Comparison of ENCODE assay signal across 28 cellular contexts in genomic region chr3:43451670-43452254, GRCh38.
"Had no signal": no experiment of that assay in that cellular context is flagged by ENCODE, and none has a peak within 500 bp of the region (broad histone marks: within the 10 kb centered on the region; RNA-seq: fewer than 3 reads in every experiment).

No MANE protein-coding gene starts in this region.

- H3K4me3 Mint-ChIP-seq: stimulated activated effector memory CD8-positive, alpha-beta T cell treated with anti-CD3 and anti-CD28 coated beads, Interleukin-12 subunit alpha, Interleukin-12 subunit beta, amount 100 ng/mL, for 72 hours; stimulated activated memory B cell treated with anti-CD40 and anti-IgM and Interleukin-4, amounts not matched to agents 10 μg/mL and 1 μg/mL and 100 μg/mL, for 72 hours; stimulated activated naive B cell treated with anti-CD40 and anti-IgM and Interleukin-4, amounts not matched to agents 10 μg/mL and 1 μg/mL and 100 μg/mL, for 72 hours; stimulated activated naive CD8-positive, alpha-beta T cell treated with anti-CD3 and anti-CD28 coated beads, Interleukin-15, amount 100 ng/mL, for 72 hours; stimulated activated naive CD8-positive, alpha-beta T cell treated with anti-CD3 and anti-CD28 coated beads, Interleukin-15, Interleukin-2, amounts not matched to agents 100 ng/mL and 50 ng/mL, for 24 hours; type B pancreatic cell had no signal

- H3K9me3 ChIP-seq: stomach, suprapubic skin, testis, thoracic aorta, thyroid gland, tibial artery, tibial nerve, transverse colon, upper lobe of left lung, upper lobe of right lung, uterus, vagina had no signal

- DNase-seq: stimulated activated CD4-positive, alpha-beta T cell treated with anti-CD3 and anti-CD28 coated beads, Interleukin-2, amount 100 ng/mL, for 48 hours; stimulated activated CD4-positive, alpha-beta T cell treated with anti-CD3 and anti-CD28 coated beads, Interleukin-4, amount 100 ng/mL, for 1 hour; stimulated activated CD4-positive, alpha-beta T cell treated with anti-CD3 and anti-CD28 coated beads, Interleukin-4, amount 100 ng/mL, for 24 hours; stimulated activated CD4-positive, alpha-beta T cell treated with anti-CD3 and anti-CD28 coated beads, Interleukin-4, amount 100 ng/mL, for 4 hours; stimulated activated CD8-positive, alpha-beta memory T cell treated with anti-CD3 and anti-CD28 coated beads, Interleukin-4, amount 100 ng/mL, for 48 hours; stimulated activated naive B cell treated with anti-CD40 and anti-IgM and Interleukin-4, amounts not matched to agents 10 μg/mL and 1 μg/mL and 100 μg/mL, for 72 hours; stimulated activated naive CD4-positive, alpha-beta T cell; stimulated activated naive CD4-positive, alpha-beta T cell treated with Interleukin-2 at 50 U/mL for 16 hours; stimulated activated naive CD8-positive, alpha-beta T cell treated with anti-CD3 and anti-CD28 coated beads, Interleukin-15, amount 100 ng/mL, for 72 hours; stimulated activated naive CD8-positive, alpha-beta T cell treated with anti-CD3 and anti-CD28 coated beads, Interleukin-15, Interleukin-2, amounts not matched to agents 100 U/mL and 50 U/mL, for 24 hours; stomach; substantia nigra; testis; thyroid gland; tibial artery; transverse colon; upper lobe of left lung; upper lobe of right lung; uterus had no signal

- H3K4me1 Mint-ChIP-seq: stimulated activated memory B cell treated with anti-CD40 and anti-IgM and Interleukin-4, amounts not matched to agents 10 μg/mL and 1 μg/mL and 100 μg/mL, for 72 hours had no signal

- H3K4me3 ChIP-seq: stomach, suprapubic skin, testis, thoracic aorta, thyroid gland, tibial artery, tibial nerve, transverse colon, upper lobe of left lung, upper lobe of right lung, uterus, vagina had no signal

- H3K9me3 Mint-ChIP-seq: stimulated activated effector memory CD8-positive, alpha-beta T cell treated with anti-CD3 and anti-CD28 coated beads, Interleukin-12 subunit alpha, Interleukin-12 subunit beta, amount 100 ng/mL, for 72 hours; stimulated activated memory B cell treated with anti-CD40 and anti-IgM and Interleukin-4, amounts not matched to agents 10 μg/mL and 1 μg/mL and 100 μg/mL, for 72 hours; stimulated activated naive CD8-positive, alpha-beta T cell treated with anti-CD3 and anti-CD28 coated beads, Interleukin-15, Interleukin-2, amounts not matched to agents 100 ng/mL and 50 ng/mL, for 24 hours; type B pancreatic cell had no signal

- FAIRE-seq: urothelium cell line had no signal

- ATAC-seq: stimulated activated effector memory CD8-positive, alpha-beta T cell treated with anti-CD3 and anti-CD28 coated beads, Interleukin-12 subunit alpha, Interleukin-12 subunit beta, amount 100 ng/mL, for 72 hours; stimulated activated memory B cell treated with anti-CD40 and anti-IgM and Interleukin-4, amounts not matched to agents 10 μg/mL and 1 μg/mL and 100 μg/mL, for 72 hours; stimulated activated naive B cell treated with anti-CD40 and anti-IgM and Interleukin-4, amounts not matched to agents 10 μg/mL and 1 μg/mL and 100 μg/mL, for 72 hours; stimulated activated naive CD8-positive, alpha-beta T cell treated with anti-CD3 and anti-CD28 coated beads, Interleukin-15, amount 100 ng/mL, for 72 hours; stimulated activated naive CD8-positive, alpha-beta T cell treated with anti-CD3 and anti-CD28 coated beads, Interleukin-15, Interleukin-2, amounts not matched to agents 100 U/mL and 50 U/mL, for 24 hours; upper lobe of right lung had no signal

- H3K27me3 Mint-ChIP-seq: stimulated activated memory B cell treated with anti-CD40 and anti-IgM and Interleukin-4, amounts not matched to agents 10 μg/mL and 1 μg/mL and 100 μg/mL, for 72 hours; stimulated activated naive B cell treated with anti-CD40 and anti-IgM and Interleukin-4, amounts not matched to agents 10 μg/mL and 1 μg/mL and 100 μg/mL, for 72 hours; stimulated activated naive CD8-positive, alpha-beta T cell treated with anti-CD3 and anti-CD28 coated beads, Interleukin-15, amount 100 ng/mL, for 72 hours; stimulated activated naive CD8-positive, alpha-beta T cell treated with anti-CD3 and anti-CD28 coated beads, Interleukin-15, Interleukin-2, amounts not matched to agents 100 ng/mL and 50 ng/mL, for 24 hours; type B pancreatic cell had no signal

- H3K4me1 ChIP-seq: stomach, suprapubic skin, testis, tibial artery, tibial nerve, transverse colon, upper lobe of left lung, upper lobe of right lung, uterus, vagina had no signal

- H3K27ac Mint-ChIP-seq: stimulated activated effector memory CD8-positive, alpha-beta T cell treated with anti-CD3 and anti-CD28 coated beads, Interleukin-12 subunit alpha, Interleukin-12 subunit beta, amount 100 ng/mL, for 72 hours; stimulated activated memory B cell treated with anti-CD40 and anti-IgM and Interleukin-4, amounts not matched to agents 10 μg/mL and 1 μg/mL and 100 μg/mL, for 72 hours; stimulated activated naive B cell treated with anti-CD40 and anti-IgM and Interleukin-4, amounts not matched to agents 10 μg/mL and 1 μg/mL and 100 μg/mL, for 72 hours; stimulated activated naive CD8-positive, alpha-beta T cell treated with anti-CD3 and anti-CD28 coated beads, Interleukin-15, amount 100 ng/mL, for 72 hours; stimulated activated naive CD8-positive, alpha-beta T cell treated with anti-CD3 and anti-CD28 coated beads, Interleukin-15, Interleukin-2, amounts not matched to agents 100 ng/mL and 50 ng/mL, for 24 hours; type B pancreatic cell had no signal

- H3K27ac ChIP-seq: stomach, suprapubic skin, testis, thoracic aorta, tibial artery, tibial nerve, transverse colon, upper lobe of left lung, upper lobe of right lung, uterus, vagina had no signal

- H3K36me3 ChIP-seq: stomach, suprapubic skin, thoracic aorta, thyroid gland, tibial artery, tibial nerve, transverse colon, upper lobe of left lung, upper lobe of right lung, uterus, vagina had no signal

- H3K27me3 ChIP-seq: stomach, suprapubic skin, testis, thyroid gland, tibial artery, tibial nerve, transverse colon, upper lobe of left lung, upper lobe of right lung, uterus, vagina had no signal

- H3K36me3 Mint-ChIP-seq: stimulated activated effector memory CD8-positive, alpha-beta T cell treated with anti-CD3 and anti-CD28 coated beads, Interleukin-12 subunit alpha, Interleukin-12 subunit beta, amount 100 ng/mL, for 72 hours; stimulated activated memory B cell treated with anti-CD40 and anti-IgM and Interleukin-4, amounts not matched to agents 10 μg/mL and 1 μg/mL and 100 μg/mL, for 72 hours; type B pancreatic cell had no signal
